Comparison of ENCODE assay signal across 1 cellular context in genomic region chr1:155983191-155984023, GRCh38.
TF ChIP-seq lines count a peak whose summit lies in the region.

No MANE protein-coding gene starts in this region.

TF ChIP-seq in K562, 482 proteins besides CTCF, POLR2A, EP300 and RAD21 (continued from another document):
- TF ChIP-seq MNT (conservative IDR thresholded peaks at IDR 0.05) (0 out of 4 replicates have a peak, but pooled peaks of 1 of the 2 experiments have one; percentile 24), ESRRA (IDR thresholded peaks at IDR 0.05; ENCODE audit: borderline replicate concordance, low read depth) (peak; percentile 42; the same call in 1 of the 2 replicates), RCOR1 (IDR thresholded peaks at IDR 0.05; ENCODE audit: borderline replicate concordance in 1 of 2, low read depth in 2 of 2, low read length in 2 of 2) (peak in 1 of 2 experiments; percentile 92; a peak in 2 of 4 replicates), CEBPG (CRISPR knock-in tag; IDR thresholded peaks at IDR 0.05) (peak; percentile 96), CEBPG (tag; conservative IDR thresholded peaks at IDR 0.05 in 1 of 2, IDR thresholded peaks at IDR 0.05 in 1 of 2) (peak; percentile 69 to 99), ARID1B (IDR thresholded peaks at IDR 0.05) (peak; percentile 63; the same call in 1 of the 2 replicates), SPI1 (IDR thresholded peaks at IDR 0.05; ENCODE audit: borderline replicate concordance, low read depth, low read length) (no peak), TFAP4 (CRISPR knock-in tag; IDR thresholded peaks at IDR 0.05; ENCODE audit: borderline replicate concordance) (0 out of 2 replicates have a peak, but pooled peaks have one; percentile 22)
